21 cellular contexts compared by ENCODE assay signal in genomic region chr7:129886818-129887186, GRCh38.
DNase-seq lines count a peak whose midpoint lies in the region; ATAC-seq and TF ChIP-seq lines count a peak whose summit lies in the region.
"Had no signal": no experiment of that assay in that cellular context is flagged by ENCODE, and none has a peak within 500 bp of the region (broad histone marks: within the 10 kb centered on the region; RNA-seq: fewer than 3 reads in every experiment).

No MANE protein-coding gene starts in this region.

- peak overlapping the region; percentile 42 for H3K27ac Mint-ChIP-seq in Calu3 (ENCODE audit: unreplicated experiment)
- peak overlapping the region; percentile 80 for H3K27ac Mint-ChIP-seq in chondrocyte (ENCODE audit: unreplicated experiment)

- no TSS peak for BruUV-seq in Calu3 (replicated peaks; lab: Mats Ljungman, UMichigan)

- peak; percentile 68 for ATAC-seq in left lobe of liver

- intact Hi-C loops in Calu3 (cut with micrococcal nuclease; ENCODE audit: unreplicated experiment): loop anchor here (5.0 kb wide), 1 partner anchor 35 kb away; no protein-coding TSS in a partner anchor

- peak; percentile 78 for DNase-seq in ACHN
- DNase-seq in Calu3: no peak
- no peak for DNase-seq in chondrocyte (ENCODE audit: low spot score)
- no peak for DNase-seq in left lobe of liver (ENCODE audit: low spot score)
- no peak for DNase-seq in activated CD8-positive, alpha-beta memory T cell treated with anti-CD3 and anti-CD28 coated beads, Interleukin-2, amount 50 U/mL, for 48 hours
- no peak for DNase-seq in NCI-H2196 treated with DMSO at 0.1 percent for 48 hours (lab: John Stamatoyannopoulos, UW; ENCODE audit: unreplicated experiment)
- DNase-seq in HuH-7.5 (ENCODE audit: low spot score): no peak
- no peak for DNase-seq in NCI-H146 (lab: John Stamatoyannopoulos, UW)
- DNase-seq: Caco-2; CD4-positive, alpha-beta memory T cell; DMS153; GOT3; HCEC 1CT; IMR-90; NCI-H1105; NCI-H2029 treated with DMSO at 0.1 percent for 48 hours; NCI-H345; NCI-H524; NCI-H82; OCI-M1; SHP77 treated with DMSO at 0.1 percent for 48 hours had no signal

- H3K36me3 Mint-ChIP-seq in Calu3 (ENCODE audit: insufficient read depth, unreplicated experiment): peaks cover 10% of the 10 kb centered on the region
- H3K36me3 Mint-ChIP-seq in chondrocyte (ENCODE audit: low read depth): peaks cover 9% of the 10 kb centered on the region

- CTCF ChIA-PET in Calu3 (lab: Charles Lee): interaction anchor here (0.6 to 1.3 kb wide), 4 partner anchors 62 to 229 kb away, joined by 3 to 9 read pairs (median 4); no protein-coding TSS in a partner anchor

- TF ChIP-seq CTCF in Calu3 (IDR thresholded peaks at IDR 0.05; ENCODE audit: unreplicated experiment): no peak
- no peak for TF ChIP-seq CTCF in chondrocyte (IDR thresholded peaks at IDR 0.05)

- no peaks in the 10 kb centered on the region for H3K27me3 Mint-ChIP-seq in Calu3 (ENCODE audit: unreplicated experiment)
- no peaks in the 10 kb centered on the region for H3K27me3 Mint-ChIP-seq in chondrocyte (ENCODE audit: low read depth)
- H3K27me3 Mint-ChIP-seq: CD4-positive, alpha-beta memory T cell had no signal

- in situ Hi-C loops in ACHN (cut with HindIII; ENCODE audit: low pct_ligation_motif_present, low pct_unique_long_range_greater_than_20kb, low sequenced_read_pairs): no loop called here

- H3K4me1 Mint-ChIP-seq in Calu3 (ENCODE audit: low read depth, unreplicated experiment) (peaks cover 21% of the 10 kb centered on the region), chondrocyte (ENCODE audit: low read depth) (peaks cover 54% of the 10 kb centered on the region)

- no peaks in the 10 kb centered on the region for H3K9me3 Mint-ChIP-seq in Calu3 (ENCODE audit: low read depth, unreplicated experiment)
- no peaks in the 10 kb centered on the region for H3K9me3 Mint-ChIP-seq in chondrocyte (ENCODE audit: low read depth)
- H3K9me3 Mint-ChIP-seq: CD4-positive, alpha-beta memory T cell had no signal

- H3K4me3 Mint-ChIP-seq in Calu3 (ENCODE audit: low read depth, unreplicated experiment) (no peak overlapping the region), chondrocyte (ENCODE audit: unreplicated experiment) (no peak overlapping the region)
- H3K4me3 Mint-ChIP-seq: CD4-positive, alpha-beta memory T cell had no signal
